ENCODE assay signal across 3 cellular contexts in genomic region chr2:113528904-113529303, GRCh38. TPM values are rescaled to one million over a fixed set of nuclear protein-coding genes. Genes with fewer than 3 reads are reported as not detected.
"Had no signal": no experiment of that assay in that cellular context is flagged by ENCODE, and none has a peak within 500 bp of the region (broad histone marks: within the 10 kb centered on the region; RNA-seq: fewer than 3 reads in every experiment).

No MANE protein-coding gene starts in this region.

RNA-seq across cellular contexts. Expression of gene FOXD4L1, which starts 30.4 kb away (rescaled TPM):
- total RNA-seq: HT-29, IMR-90 had no signal
- polyA plus RNA-seq: IgD-negative memory B cell, IMR-90 had no signal
